ENCODE assay signal across 20 cellular contexts in the genomic region with DNA sequence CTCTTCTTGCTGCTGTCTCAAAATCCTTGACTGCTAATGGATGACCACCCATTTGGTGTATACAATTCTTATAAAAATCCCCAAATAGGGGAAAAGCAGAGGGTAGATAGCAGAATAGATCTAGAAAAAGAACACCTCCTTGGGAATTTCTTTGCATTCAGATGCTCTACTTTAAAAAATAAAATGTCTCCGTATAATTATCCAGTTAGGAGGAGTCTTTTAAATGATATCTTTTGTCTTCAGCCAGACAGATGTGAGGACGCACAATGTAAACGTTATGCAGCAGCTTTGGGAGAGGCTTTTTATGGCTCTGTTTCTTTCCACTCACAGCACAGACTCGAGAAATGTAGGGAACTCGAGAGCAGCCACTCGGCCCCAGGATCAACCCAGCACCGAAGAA.
"Had no signal": no experiment of that assay in that cellular context is flagged by ENCODE, and none has a peak within 500 bp of the region (broad histone marks: within the 10 kb centered on the region; RNA-seq: fewer than 3 reads in every experiment).

No MANE protein-coding gene starts in this region.

- H3K9ac ChIP-seq: parathyroid adenoma had no signal

- H3K27me3 ChIP-seq: body of pancreas had no signal

- H3K9me3 Mint-ChIP-seq: activated naive CD4-positive, alpha-beta T cell treated with anti-CD3 and anti-CD28 coated beads, Interleukin-2, amount 50 U/mL, for 72 hours; effector memory CD8-positive, alpha-beta T cell; stimulated activated naive B cell treated with anti-CD40 and anti-IgM and Interleukin-4, amounts not matched to agents 10 μg/mL and 1 μg/mL and 100 μg/mL, for 72 hours; T-helper 1 cell treated with Interleukin-12 subunit alpha and Interleukin-12 subunit beta and Interleukin-4 antibody, amounts not matched to agents 30 μg/mL and 1 μg/mL, for 36 hours had no signal

- ATAC-seq: activated naive CD4-positive, alpha-beta T cell treated with anti-CD3 and anti-CD28 coated beads, Interleukin-2, amount 50 U/mL, for 72 hours; body of pancreas; effector memory CD8-positive, alpha-beta T cell; left lobe of liver; stimulated activated naive B cell treated with anti-CD40 and anti-IgM and Interleukin-4, amounts not matched to agents 10 μg/mL and 1 μg/mL and 100 μg/mL, for 72 hours had no signal

- H3K27ac Mint-ChIP-seq: activated naive CD4-positive, alpha-beta T cell treated with anti-CD3 and anti-CD28 coated beads, Interleukin-2, amount 50 U/mL, for 72 hours; effector memory CD8-positive, alpha-beta T cell; stimulated activated naive B cell treated with anti-CD40 and anti-IgM and Interleukin-4, amounts not matched to agents 10 μg/mL and 1 μg/mL and 100 μg/mL, for 72 hours; T-helper 1 cell treated with Interleukin-12 subunit alpha and Interleukin-12 subunit beta and Interleukin-4 antibody, amounts not matched to agents 30 μg/mL and 1 μg/mL, for 36 hours had no signal

- H3K27ac ChIP-seq: body of pancreas, epithelial cell of prostate, parathyroid adenoma, right atrium auricular region, spleen had no signal

- H3K9me3 ChIP-seq: right atrium auricular region, spleen had no signal

- H3K4me1 Mint-ChIP-seq: stimulated activated naive B cell treated with anti-CD40 and anti-IgM and Interleukin-4, amounts not matched to agents 10 μg/mL and 1 μg/mL and 100 μg/mL, for 72 hours had no signal

- DNase-seq: activated CD4-positive, alpha-beta T cell treated with anti-CD3 and anti-CD28 coated beads, Interleukin-2, amount 50 U/mL, for 1 hour; activated CD4-positive, CD25-positive, alpha-beta regulatory T cell; activated effector memory CD4-positive, alpha-beta T cell treated with Interleukin-2 at 50 U/mL for 16 hours; activated T-cell treated with anti-CD3 and anti-CD28 coated beads, Interleukin-2, amount 50 U/mL, for 1 hour; amniotic stem cell; body of pancreas; central memory CD4-positive, alpha-beta T cell; cortex of kidney; effector memory CD8-positive, alpha-beta T cell; glutamatergic neuron; mesendoderm; stimulated activated CD4-positive, alpha-beta T cell treated with anti-CD3 and anti-CD28 coated beads, Interleukin-1b, Interleukin-23, amount 100 ng/mL, for 48 hours; stimulated activated naive B cell treated with anti-CD40 and anti-IgM and Interleukin-4, amounts not matched to agents 10 μg/mL and 1 μg/mL and 100 μg/mL, for 72 hours had no signal

- H3K4me1 ChIP-seq: body of pancreas, parathyroid adenoma, right atrium auricular region, spleen had no signal

- H3K36me3 ChIP-seq: right atrium auricular region, spleen had no signal

- H3K4me3 ChIP-seq: body of pancreas, right atrium auricular region, spleen had no signal

- H3K79me2 ChIP-seq: parathyroid adenoma had no signal

- H3K36me3 Mint-ChIP-seq: activated naive CD4-positive, alpha-beta T cell treated with anti-CD3 and anti-CD28 coated beads, Interleukin-2, amount 50 U/mL, for 72 hours; stimulated activated naive B cell treated with anti-CD40 and anti-IgM and Interleukin-4, amounts not matched to agents 10 μg/mL and 1 μg/mL and 100 μg/mL, for 72 hours had no signal

- H2AFZ ChIP-seq: parathyroid adenoma had no signal

- H3K4me3 Mint-ChIP-seq: effector memory CD8-positive, alpha-beta T cell; stimulated activated naive B cell treated with anti-CD40 and anti-IgM and Interleukin-4, amounts not matched to agents 10 μg/mL and 1 μg/mL and 100 μg/mL, for 72 hours; T-helper 1 cell treated with Interleukin-12 subunit alpha and Interleukin-12 subunit beta and Interleukin-4 antibody, amounts not matched to agents 30 μg/mL and 1 μg/mL, for 36 hours had no signal
